ENCODE assay signal across 13 cellular contexts in the genomic region with DNA sequence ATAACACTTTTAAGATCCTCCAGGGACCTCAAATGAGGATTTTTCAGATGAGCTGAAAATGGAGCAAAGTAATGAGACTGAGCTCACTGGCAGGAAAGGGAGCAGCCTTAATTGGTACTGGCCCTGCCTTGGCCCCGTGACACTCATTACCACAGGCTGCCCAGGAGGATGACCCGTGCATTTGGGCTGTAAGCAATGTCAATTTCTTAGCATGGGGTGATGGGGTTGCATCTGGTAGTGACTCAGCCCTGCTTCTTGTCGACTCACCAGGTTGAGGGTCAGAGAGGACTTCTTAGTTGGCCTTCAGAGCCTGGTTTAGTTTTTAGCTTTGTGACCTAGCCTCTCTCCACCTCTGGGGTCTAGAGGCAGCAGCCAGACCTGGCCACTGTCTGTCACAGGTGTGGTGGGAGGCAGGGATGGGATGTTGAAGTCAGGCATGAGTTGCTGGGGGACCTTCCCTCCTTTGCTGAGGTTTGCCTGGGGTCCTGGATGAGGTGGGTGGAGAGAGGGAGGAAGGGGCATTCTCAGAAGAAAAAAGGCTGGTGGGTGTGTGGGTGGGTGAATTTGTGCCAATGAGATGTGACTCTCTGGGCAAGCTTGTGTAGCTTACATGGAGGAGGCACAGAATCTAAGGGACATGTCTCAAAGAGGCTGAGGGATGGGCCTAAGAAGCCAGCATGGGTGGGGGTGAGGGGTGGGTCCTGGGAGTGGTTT. TPM values are rescaled to one million over a fixed set of nuclear protein-coding genes. Genes with fewer than 3 reads are reported as not detected.
DNase-seq lines count a peak whose midpoint lies in the region; ATAC-seq and TF ChIP-seq lines count a peak whose summit lies in the region.
"Had no signal": no experiment of that assay in that cellular context is flagged by ENCODE, and none has a peak within 500 bp of the region (broad histone marks: within the 10 kb centered on the region; RNA-seq: fewer than 3 reads in every experiment).

No MANE protein-coding gene starts in this region.

- no peaks in the 10 kb centered on the region for H3K9me3 ChIP-seq in fibroblast of lung (ENCODE audit: control insufficient read depth, insufficient read depth, low read depth, low read length)
- no peaks in the 10 kb centered on the region for H3K9me3 ChIP-seq in skeletal muscle satellite cell (replicated peaks; ENCODE audit: low read length)

- H3K36me3 ChIP-seq in fibroblast of lung (ENCODE audit: control insufficient read depth, insufficient read depth, low read length) (no peaks in the 10 kb centered on the region), skeletal muscle satellite cell (ENCODE audit: insufficient read depth, low read length) (no peaks in the 10 kb centered on the region)

- peak overlapping the region; percentile 81 for H3K27ac ChIP-seq in fibroblast of lung (ENCODE audit: insufficient read depth, low read length)

- H3K27me3 ChIP-seq in fibroblast of lung (ENCODE audit: control insufficient read depth, insufficient read depth, low read length) (no peaks in the 10 kb centered on the region), skeletal muscle satellite cell (ENCODE audit: control insufficient read depth, insufficient read depth, low read length) (no peaks in the 10 kb centered on the region)

- TF ChIP-seq CTCF in fibroblast of lung (conservative IDR thresholded peaks at IDR 0.05 in 1 of 2, IDR thresholded peaks at IDR 0.05 in 1 of 2; ENCODE audit: low read depth in 1 of 2, low read length in 2 of 2) = no peak

- H3K79me2 ChIP-seq in fibroblast of lung (ENCODE audit: control insufficient read depth, insufficient read depth, low read length) = no peaks in the 10 kb centered on the region

- peak overlapping the region; percentile 17 for H3K4me2 ChIP-seq in fibroblast of lung (ENCODE audit: extremely low read depth, insufficient read depth, low read length)
- H3K4me2 ChIP-seq in skeletal muscle satellite cell (ENCODE audit: low read length) = peak overlapping the region; percentile 46

- H2AFZ ChIP-seq in fibroblast of lung (ENCODE audit: low read length) = no peak overlapping the region

- DNase-seq in ELR (ENCODE audit: low read depth) = peak; percentile 96
- peak; percentile 38 for DNase-seq in NCI-H69 (lab: John Stamatoyannopoulos, UW)
- DNase-seq in fibroblast of lung (ENCODE audit: low read depth in 2 of 2) = peak; percentile 77 to 89
- DNase-seq in NCI-H82 treated with DMSO at 0.1 percent for 48 hours (lab: John Stamatoyannopoulos, UW; ENCODE audit: unreplicated experiment) = no peak
- DNase-seq: activated CD4-positive, alpha-beta T cell treated with anti-CD3 and anti-CD28 coated beads for 1 hour; activated gamma-delta T cell; DMS79; naive thymus-derived CD8-positive, alpha-beta T cell; SHP77 treated with DMSO at 0.1 percent for 48 hours had no signal

- H4K20me1 ChIP-seq in fibroblast of lung (ENCODE audit: control insufficient read depth, extremely low read depth, insufficient read depth, low read length) = no peaks in the 10 kb centered on the region

- H3K4me1 ChIP-seq in fibroblast of lung (ENCODE audit: control insufficient read depth, extremely low read depth, insufficient read depth, low read length) = peaks cover 16% of the 10 kb centered on the region
- H3K4me1 ChIP-seq in skeletal muscle satellite cell (ENCODE audit: control insufficient read depth, insufficient read depth, low read length) = peaks cover 19% of the 10 kb centered on the region

- no peak overlapping the region for H3K9ac ChIP-seq in fibroblast of lung (ENCODE audit: insufficient read depth, low read length)
- peak overlapping the region; percentile 15 for H3K9ac ChIP-seq in skeletal muscle satellite cell (ENCODE audit: low read depth, low read length)

- ATAC-seq in HG03460 (IDR thresholded peaks at IDR 0.05; ENCODE audit: unreplicated experiment) (no peak), GM21367 (IDR thresholded peaks at IDR 0.05; ENCODE audit: unreplicated experiment) (no peak), HG03565 (IDR thresholded peaks at IDR 0.05; ENCODE audit: unreplicated experiment) (no peak)
- ATAC-seq: naive thymus-derived CD8-positive, alpha-beta T cell had no signal

- H3K4me3 ChIP-seq in fibroblast of lung (replicated peaks in 1 of 4; ENCODE audit: control extremely low read depth in 1 of 4, insufficient read depth in 1 of 4, low read depth in 3 of 4, low read length in 4 of 4) = no peak overlapping the region
- H3K4me3 ChIP-seq in skeletal muscle satellite cell (ENCODE audit: low read length) = no peak overlapping the region

RNA-seq across cellular contexts. Expression of gene EPB41L1, which starts 25.9 kb away (rescaled TPM):
- 10.3 and 17.0 TPM in 2 replicates for total RNA-seq in fibroblast of lung
- polyA plus RNA-seq in fibroblast of lung = 13.9 and 16.2 TPM in 2 replicates
- 17.5 and 27.4 TPM in 2 replicates for polyA plus RNA-seq in fibroblast of lung (2012)
- polyA minus RNA-seq in fibroblast of lung (ENCODE audit: low replicate concordance) = 34.4 and 69.5 TPM in 2 replicates
- total RNA-seq in skeletal muscle satellite cell (2012; rRNA removed) = 13.3 and 19.8 TPM in 2 replicates
